26 cellular contexts compared by ENCODE assay signal in the genomic region with DNA sequence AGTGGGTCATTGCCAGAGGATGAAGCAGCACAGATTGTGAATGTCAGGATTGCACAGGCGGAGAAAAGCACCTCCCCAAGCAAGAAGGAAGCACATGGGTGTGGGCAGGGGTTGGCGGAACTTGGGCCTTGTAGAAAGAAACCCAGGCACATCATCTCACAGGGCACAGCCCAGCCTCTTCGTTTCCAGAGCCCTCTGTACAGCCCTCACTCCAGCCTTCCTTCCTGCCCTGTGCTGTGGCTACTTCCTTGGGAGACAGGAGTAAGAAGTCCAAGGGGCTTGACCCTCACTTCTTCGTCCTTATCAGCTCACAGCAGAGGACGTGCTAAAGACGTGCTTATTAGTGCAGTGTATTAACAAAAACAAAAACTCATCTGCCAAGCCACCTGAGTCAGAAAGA.
"Had no signal": no experiment of that assay in that cellular context is flagged by ENCODE, and none has a peak within 500 bp of the region (broad histone marks: within the 10 kb centered on the region; RNA-seq: fewer than 3 reads in every experiment).

No MANE protein-coding gene starts in this region.

- H3K36me3 Mint-ChIP-seq: immature natural killer cell; naive thymus-derived CD8-positive, alpha-beta T cell; stimulated activated memory B cell treated with anti-CD40 and anti-IgM and Interleukin-4, amounts not matched to agents 10 μg/mL and 1 μg/mL and 100 μg/mL, for 72 hours; type B pancreatic cell had no signal

- H3K4me3 ChIP-seq: heart left ventricle, lung, mucosa of descending colon, ovary, sigmoid colon, spleen, tibial nerve, vagina had no signal

- FAIRE-seq: islet of Langerhans, kidney, small intestine had no signal

- H3K9me3 ChIP-seq: heart left ventricle, mucosa of descending colon, ovary, sigmoid colon, spleen, tibial nerve, vagina had no signal

- H3K27me3 Mint-ChIP-seq: progenitor cell of endocrine pancreas; stimulated activated memory B cell treated with anti-CD40 and anti-IgM and Interleukin-4, amounts not matched to agents 10 μg/mL and 1 μg/mL and 100 μg/mL, for 72 hours; stimulated activated naive CD8-positive, alpha-beta T cell treated with anti-CD3 and anti-CD28 coated beads, Interleukin-15, amount 100 ng/mL, for 72 hours; type B pancreatic cell had no signal

- H3K27me3 ChIP-seq: heart left ventricle, ovary, sigmoid colon, spleen, tibial nerve, vagina had no signal

- H3K27ac Mint-ChIP-seq: immature natural killer cell; progenitor cell of endocrine pancreas; stimulated activated memory B cell treated with anti-CD40 and anti-IgM and Interleukin-4, amounts not matched to agents 10 μg/mL and 1 μg/mL and 100 μg/mL, for 72 hours; stimulated activated naive CD8-positive, alpha-beta T cell treated with anti-CD3 and anti-CD28 coated beads, Interleukin-15, amount 100 ng/mL, for 72 hours; type B pancreatic cell had no signal

- H3K36me3 ChIP-seq: heart left ventricle, ovary, sigmoid colon, spleen, tibial nerve, vagina had no signal

- H3K27ac ChIP-seq: heart left ventricle, ovary, spleen, tibial nerve, vagina had no signal

- ATAC-seq: heart left ventricle; left colon; mucosa of descending colon; naive thymus-derived CD8-positive, alpha-beta T cell; stimulated activated memory B cell treated with anti-CD40 and anti-IgM and Interleukin-4, amounts not matched to agents 10 μg/mL and 1 μg/mL and 100 μg/mL, for 72 hours; stimulated activated naive CD8-positive, alpha-beta T cell treated with anti-CD3 and anti-CD28 coated beads, Interleukin-15, amount 100 ng/mL, for 72 hours had no signal

- H3K4me3 Mint-ChIP-seq: immature natural killer cell; naive thymus-derived CD8-positive, alpha-beta T cell; stimulated activated memory B cell treated with anti-CD40 and anti-IgM and Interleukin-4, amounts not matched to agents 10 μg/mL and 1 μg/mL and 100 μg/mL, for 72 hours; stimulated activated naive CD8-positive, alpha-beta T cell treated with anti-CD3 and anti-CD28 coated beads, Interleukin-15, amount 100 ng/mL, for 72 hours; type B pancreatic cell had no signal

- DNase-seq: heart left ventricle; hypothalamus; immature natural killer cell; kidney; left colon; midbrain; mucosa of descending colon; naive thymus-derived CD8-positive, alpha-beta T cell; ovary; right cardiac atrium; sigmoid colon; small intestine; spleen; stimulated activated CD4-positive, alpha-beta T cell treated with anti-CD3 and anti-CD28 coated beads, Interleukin-2, amount 100 ng/mL, for 48 hours; stimulated activated CD4-positive, alpha-beta T cell treated with anti-CD3 and anti-CD28 coated beads, Interleukin-4, amount 100 ng/mL, for 4 hours; stimulated activated CD8-positive, alpha-beta memory T cell treated with anti-CD3 and anti-CD28 coated beads, Interleukin-4, amount 100 ng/mL, for 48 hours; stimulated activated naive CD4-positive, alpha-beta T cell treated with Interleukin-2 at 50 U/mL for 16 hours; stimulated activated naive CD8-positive, alpha-beta T cell treated with anti-CD3 and anti-CD28 coated beads, Interleukin-15, amount 100 ng/mL, for 72 hours; substantia nigra had no signal

- H3K9me3 Mint-ChIP-seq: immature natural killer cell; naive thymus-derived CD8-positive, alpha-beta T cell; stimulated activated memory B cell treated with anti-CD40 and anti-IgM and Interleukin-4, amounts not matched to agents 10 μg/mL and 1 μg/mL and 100 μg/mL, for 72 hours; stimulated activated naive CD8-positive, alpha-beta T cell treated with anti-CD3 and anti-CD28 coated beads, Interleukin-15, amount 100 ng/mL, for 72 hours; type B pancreatic cell had no signal

- H3K4me1 Mint-ChIP-seq: immature natural killer cell; stimulated activated memory B cell treated with anti-CD40 and anti-IgM and Interleukin-4, amounts not matched to agents 10 μg/mL and 1 μg/mL and 100 μg/mL, for 72 hours; stimulated activated naive CD8-positive, alpha-beta T cell treated with anti-CD3 and anti-CD28 coated beads, Interleukin-15, amount 100 ng/mL, for 72 hours had no signal
